In genomic region chr12:113862570-113863454, GRCh38 we compare ENCODE assay signal across 8 cellular contexts.
DNase-seq lines count a peak whose midpoint lies in the region; ATAC-seq and TF ChIP-seq lines count a peak whose summit lies in the region.

No MANE protein-coding gene starts in this region.

- TF ChIP-seq RAD21 in neural cell (conservative IDR thresholded peaks at IDR 0.05): no peak

- in situ Hi-C loops in astrocyte of the cerebellum (cut with HindIII; ENCODE audit: low sequenced_read_pairs): no loop called here

- H3K9me3 ChIP-seq in neural cell (ENCODE audit: low read length): no peaks in the 10 kb centered on the region
- H3K9me3 ChIP-seq in left ventricle myocardium inferior (replicated peaks): no peaks in the 10 kb centered on the region

- no peaks in the 10 kb centered on the region for H4K20me1 ChIP-seq in neural cell (ENCODE audit: insufficient read depth)

- no peaks in the 10 kb centered on the region for H3K9me2 ChIP-seq in neural cell (ENCODE audit: insufficient read depth, low read length)

- no peak for ATAC-seq in GM18520 (IDR thresholded peaks at IDR 0.05; ENCODE audit: unreplicated experiment)

- H3K27me3 ChIP-seq in neural cell (ENCODE audit: insufficient read depth, low read depth, low read length): no peaks in the 10 kb centered on the region
- no peaks in the 10 kb centered on the region for H3K27me3 ChIP-seq in left ventricle myocardium inferior (ENCODE audit: low read depth)

- H2AFZ ChIP-seq in neural cell (ENCODE audit: low read depth, low read length): no peak overlapping the region

- no peaks in the 10 kb centered on the region for H3F3A ChIP-seq in neural cell (ENCODE audit: insufficient read depth, low read length, poor library complexity, severe bottlenecking)

- TF ChIP-seq CTCF in GM10266 (IDR thresholded peaks at IDR 0.05; ENCODE audit: control insufficient read depth, insufficient read depth, low read depth, missing control alignments) (no peak), astrocyte of the cerebellum (IDR thresholded peaks at IDR 0.05; ENCODE audit: low read depth, low read length, missing control alignments) (no peak), neural cell (IDR thresholded peaks at IDR 0.05; ENCODE audit: poor library complexity, severe bottlenecking) (no peak), left ventricle myocardium inferior (IDR thresholded peaks at IDR 0.05; ENCODE audit: borderline replicate concordance) (no peak)

- H3K36me3 ChIP-seq in neural cell (ENCODE audit: insufficient read depth, low read length): no peaks in the 10 kb centered on the region
- peaks cover 6% of the 10 kb centered on the region for H3K36me3 ChIP-seq in left ventricle myocardium inferior

- intact Hi-C loops in left ventricle myocardium inferior (cut with micrococcal nuclease): no loop called here

- peak; percentile 60 for DNase-seq in GM10266 (ENCODE audit: extremely low spot score)
- DNase-seq in NCI-H1436 treated with DMSO at 0.1 percent for 48 hours (lab: John Stamatoyannopoulos, UW): peak; percentile 35
- peak; percentile 29 for DNase-seq in astrocyte of the cerebellum (ENCODE audit: low read depth)
- DNase-seq in left ventricle myocardium inferior: no peak
- no peak for DNase-seq in DMS79 treated with DMSO at 0.1 percent for 48 hours (lab: John Stamatoyannopoulos, UW)
- DNase-seq in NCI-H345 treated with DMSO at 0.1 percent for 48 hours (lab: John Stamatoyannopoulos, UW; ENCODE audit: unreplicated experiment): no peak

- H3K4me3 ChIP-seq in astrocyte of the cerebellum (ENCODE audit: low read depth, low read length): no peak overlapping the region
- peak overlapping the region; percentile 26 for H3K4me3 ChIP-seq in neural cell (ENCODE audit: low read length)
- no peak overlapping the region for H3K4me3 ChIP-seq in left ventricle myocardium inferior

- no peak for TF ChIP-seq EP300 in neural cell (conservative IDR thresholded peaks at IDR 0.05; ENCODE audit: poor library complexity, severe bottlenecking)

- no peak overlapping the region for H3K9ac ChIP-seq in neural cell (ENCODE audit: low read length)

- H3K27ac ChIP-seq in neural cell (ENCODE audit: low read length) (peak overlapping the region; percentile 48), left ventricle myocardium inferior (replicated peaks) (no peak overlapping the region)

- H3K4me1 ChIP-seq in left ventricle myocardium inferior: no peaks in the 10 kb centered on the region

- H3K79me2 ChIP-seq in neural cell (replicated peaks; ENCODE audit: insufficient read depth, low read length): no peaks in the 10 kb centered on the region

- H3K4me2 ChIP-seq in neural cell (ENCODE audit: low read length): no peak overlapping the region

TF ChIP-seq in neural cell, 6 proteins besides CTCF, POLR2A, EP300 and RAD21:
- TF ChIP-seq MXI1 (conservative IDR thresholded peaks at IDR 0.05; ENCODE audit: poor library complexity, severe bottlenecking): no peak
- TF ChIP-seq POLR2AphosphoS5 (IDR thresholded peaks at IDR 0.05): peak; percentile 19
- no peak for TF ChIP-seq EZH2 (IDR thresholded peaks at IDR 0.05; ENCODE audit: borderline replicate concordance, insufficient read depth, low read length, poor library complexity, severe bottlenecking)
- no peak for TF ChIP-seq TAF1 (IDR thresholded peaks at IDR 0.05; ENCODE audit: low read depth)
- no peak for TF ChIP-seq SMC3 (conservative IDR thresholded peaks at IDR 0.05; ENCODE audit: poor library complexity)
- TF ChIP-seq, protein P1, sequence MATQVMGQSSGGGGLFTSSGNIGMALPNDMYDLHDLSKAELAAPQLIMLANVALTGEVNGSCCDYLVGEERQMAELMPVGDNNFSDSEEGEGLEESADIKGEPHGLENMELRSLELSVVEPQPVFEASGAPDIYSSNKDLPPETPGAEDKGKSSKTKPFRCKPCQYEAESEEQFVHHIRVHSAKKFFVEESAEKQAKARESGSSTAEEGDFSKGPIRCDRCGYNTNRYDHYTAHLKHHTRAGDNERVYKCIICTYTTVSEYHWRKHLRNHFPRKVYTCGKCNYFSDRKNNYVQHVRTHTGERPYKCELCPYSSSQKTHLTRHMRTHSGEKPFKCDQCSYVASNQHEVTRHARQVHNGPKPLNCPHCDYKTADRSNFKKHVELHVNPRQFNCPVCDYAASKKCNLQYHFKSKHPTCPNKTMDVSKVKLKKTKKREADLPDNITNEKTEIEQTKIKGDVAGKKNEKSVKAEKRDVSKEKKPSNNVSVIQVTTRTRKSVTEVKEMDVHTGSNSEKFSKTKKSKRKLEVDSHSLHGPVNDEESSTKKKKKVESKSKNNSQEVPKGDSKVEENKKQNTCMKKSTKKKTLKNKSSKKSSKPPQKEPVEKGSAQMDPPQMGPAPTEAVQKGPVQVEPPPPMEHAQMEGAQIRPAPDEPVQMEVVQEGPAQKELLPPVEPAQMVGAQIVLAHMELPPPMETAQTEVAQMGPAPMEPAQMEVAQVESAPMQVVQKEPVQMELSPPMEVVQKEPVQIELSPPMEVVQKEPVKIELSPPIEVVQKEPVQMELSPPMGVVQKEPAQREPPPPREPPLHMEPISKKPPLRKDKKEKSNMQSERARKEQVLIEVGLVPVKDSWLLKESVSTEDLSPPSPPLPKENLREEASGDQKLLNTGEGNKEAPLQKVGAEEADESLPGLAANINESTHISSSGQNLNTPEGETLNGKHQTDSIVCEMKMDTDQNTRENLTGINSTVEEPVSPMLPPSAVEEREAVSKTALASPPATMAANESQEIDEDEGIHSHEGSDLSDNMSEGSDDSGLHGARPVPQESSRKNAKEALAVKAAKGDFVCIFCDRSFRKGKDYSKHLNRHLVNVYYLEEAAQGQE (IDR thresholded peaks at IDR 0.05; ENCODE audit: borderline replicate concordance): peak; percentile 43

Comparison
In these comparisons a context has a peak if more than half of its experiments do, and no peak if none do; other contexts are left out.
1. DNase-seq: peak in GM10266 (single experiment), NCI-H1436 treated with DMSO at 0.1 percent for 48 hours (single experiment) and astrocyte of the cerebellum (single experiment); none in left ventricle myocardium inferior (single experiment), DMS79 treated with DMSO at 0.1 percent for 48 hours (single experiment) and NCI-H345 treated with DMSO at 0.1 percent for 48 hours (single experiment).